ENCODE assay signal across 26 cellular contexts in the genomic region with DNA sequence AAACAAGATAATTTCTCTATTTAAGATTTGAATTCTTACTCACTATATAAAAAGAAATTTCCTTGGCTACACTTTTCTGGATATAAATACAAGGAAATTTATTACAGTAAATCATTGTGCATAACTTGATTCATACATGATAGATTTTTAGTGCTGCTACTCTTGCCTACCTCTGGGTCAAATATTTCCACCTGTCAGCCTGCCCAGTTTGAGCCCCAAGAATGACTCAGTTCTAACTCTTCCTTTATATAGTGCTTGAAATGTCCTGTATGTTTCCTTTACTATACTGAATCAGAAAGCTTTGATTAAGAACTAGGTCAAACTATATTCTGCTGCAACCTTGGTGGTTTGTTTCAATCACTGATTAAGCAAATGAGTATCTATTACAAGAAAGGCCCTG.
A peak's percentile ranks its signal among the peaks of the same experiment; 100 is the strongest.
DNase-seq lines count a peak whose midpoint lies in the region; ATAC-seq and TF ChIP-seq lines count a peak whose summit lies in the region.
"Had no signal": no experiment of that assay in that cellular context is flagged by ENCODE, and none has a peak within 500 bp of the region (broad histone marks: within the 10 kb centered on the region; RNA-seq: fewer than 3 reads in every experiment).

No MANE protein-coding gene starts in this region.

- H3K27me3 Mint-ChIP-seq in Calu3 (ENCODE audit: unreplicated experiment), result no peaks in the 10 kb centered on the region
- H3K27me3 Mint-ChIP-seq: B cell; CD4-positive, alpha-beta memory T cell; CD4-positive, alpha-beta T cell; CD4-positive, CD25-positive, alpha-beta regulatory T cell; CD8-positive, alpha-beta memory T cell had no signal

- H3K36me3 Mint-ChIP-seq in Calu3 (ENCODE audit: insufficient read depth, unreplicated experiment), result peaks cover 13% of the 10 kb centered on the region
- H3K36me3 Mint-ChIP-seq: CD14-positive monocyte; CD4-positive, alpha-beta memory T cell; CD4-positive, CD25-positive, alpha-beta regulatory T cell; CD8-positive, alpha-beta memory T cell; CD8-positive, alpha-beta T cell had no signal

- H3K4me3 Mint-ChIP-seq in Calu3 (ENCODE audit: low read depth, unreplicated experiment), result peak overlapping the region; percentile 14
- H3K4me3 Mint-ChIP-seq: B cell; CD14-positive monocyte; CD4-positive, alpha-beta memory T cell; CD4-positive, alpha-beta T cell; CD4-positive, CD25-positive, alpha-beta regulatory T cell; CD8-positive, alpha-beta memory T cell; CD8-positive, alpha-beta T cell had no signal

- DNase-seq in Calu3 (peak; percentile 71), mucosa of gallbladder (ENCODE audit: low spot score) (peak; percentile 54), iPS-NIHi7 (ENCODE audit: extremely low spot score) (no peak)
- DNase-seq: 8988T; ACHN; AML-193; BE2C; C1 segment of cervical spinal cord; Caco-2; CD4-positive, alpha-beta memory T cell; CD4-positive, alpha-beta T cell; CD4-positive, CD25-positive, alpha-beta regulatory T cell; CD8-positive, alpha-beta memory T cell; CD8-positive, alpha-beta T cell; COR-L47; DMS 273 treated with DMSO at 0.1 percent for 48 hours; DMS153; DMS53; DMS79; DMS79 treated with DMSO at 0.1 percent for 48 hours; DND-41; EL had no signal

- CTCF ChIA-PET in Calu3 (lab: Charles Lee), result interaction anchor here (0.6 kb wide), 1 partner anchor 366 kb away, joined by 4 read pairs; no protein-coding TSS in a partner anchor

- intact Hi-C loops in Calu3 (cut with micrococcal nuclease; ENCODE audit: unreplicated experiment), result no loop called here

- H3K4me1 Mint-ChIP-seq in Calu3 (ENCODE audit: low read depth, unreplicated experiment), result peaks cover 35% of the 10 kb centered on the region
- H3K4me1 Mint-ChIP-seq: B cell; CD14-positive monocyte; CD4-positive, alpha-beta memory T cell; CD4-positive, CD25-positive, alpha-beta regulatory T cell; CD8-positive, alpha-beta memory T cell had no signal

- BruUV-seq in Calu3 (replicated peaks; lab: Mats Ljungman, UMichigan), result no TSS peak

- no peaks in the 10 kb centered on the region for H3K9me3 Mint-ChIP-seq in Calu3 (ENCODE audit: low read depth, unreplicated experiment)

- ATAC-seq in HG03196 (IDR thresholded peaks at IDR 0.05; ENCODE audit: unreplicated experiment), result no peak
- ATAC-seq: A549; CD8-positive, alpha-beta T cell had no signal

- no peak for TF ChIP-seq CTCF in Calu3 (IDR thresholded peaks at IDR 0.05; ENCODE audit: unreplicated experiment)

- peak overlapping the region; percentile 77 for H3K27ac Mint-ChIP-seq in Calu3 (ENCODE audit: unreplicated experiment)
- H3K27ac Mint-ChIP-seq: B cell; CD14-positive monocyte; CD4-positive, alpha-beta memory T cell; CD4-positive, alpha-beta T cell; CD4-positive, CD25-positive, alpha-beta regulatory T cell; CD8-positive, alpha-beta memory T cell; CD8-positive, alpha-beta T cell had no signal
